8 cellular contexts compared by ENCODE assay signal in genomic region chr1:151888972-151889570, GRCh38. TPM values are rescaled to one million over a fixed set of nuclear protein-coding genes. Genes with fewer than 3 reads are reported as not detected.
DNase-seq lines count a peak whose midpoint lies in the region; ATAC-seq and TF ChIP-seq lines count a peak whose summit lies in the region.

No MANE protein-coding gene starts in this region.

- H3K36me3 Mint-ChIP-seq in activated naive CD8-positive, alpha-beta T cell treated with anti-CD3 and anti-CD28 coated beads, Interleukin-2, amount 10 ng/mL, durations not matched to agents 7 days and 5 days, result peaks cover 51% of the 10 kb centered on the region
- H3K36me3 Mint-ChIP-seq in memory B cell, result peaks cover 35% of the 10 kb centered on the region

- no peaks in the 10 kb centered on the region for H3K27me3 ChIP-seq in HL-60 (ENCODE audit: insufficient read depth, poor library complexity, severe bottlenecking)

- H3K4me1 Mint-ChIP-seq in activated naive CD8-positive, alpha-beta T cell treated with anti-CD3 and anti-CD28 coated beads, Interleukin-2, amount 10 ng/mL, durations not matched to agents 7 days and 5 days, result peaks cover 13% of the 10 kb centered on the region
- H3K4me1 Mint-ChIP-seq in memory B cell, result peaks cover 3% of the 10 kb centered on the region

- no peak overlapping the region for H3K4me3 ChIP-seq in HL-60 (replicated peaks; ENCODE audit: insufficient read depth, low read length)

- H3K27ac Mint-ChIP-seq in activated naive CD8-positive, alpha-beta T cell treated with anti-CD3 and anti-CD28 coated beads, Interleukin-2, amount 10 ng/mL, durations not matched to agents 7 days and 5 days, result no peak overlapping the region
- H3K27ac Mint-ChIP-seq in memory B cell, result no peak overlapping the region

- H3K4me3 Mint-ChIP-seq in activated naive CD8-positive, alpha-beta T cell treated with anti-CD3 and anti-CD28 coated beads, Interleukin-2, amount 10 ng/mL, durations not matched to agents 7 days and 5 days, result no peak overlapping the region
- no peak overlapping the region for H3K4me3 Mint-ChIP-seq in memory B cell

- POLR2A ChIA-PET in activated naive CD8-positive, alpha-beta T cell treated with anti-CD3 and anti-CD28 coated beads, Interleukin-2, amount 10 ng/mL, durations not matched to agents 7 days and 5 days (lab: Charles Lee), result no interaction called here

- DNase-seq in NCI-H1092 treated with DMSO at 0.1 percent for 48 hours (lab: John Stamatoyannopoulos, UW), result peak; percentile 14
- no peak for DNase-seq in NCI-H1092 (lab: John Stamatoyannopoulos, UW)
- DNase-seq in HL-60 (ENCODE audit: low read depth in 1 of 2, low spot score in 1 of 2), result no peak
- no peak for DNase-seq in activated naive CD8-positive, alpha-beta T cell treated with anti-CD3 and anti-CD28 coated beads, Interleukin-2, amount 10 ng/mL, durations not matched to agents 7 days and 5 days
- no peak for DNase-seq in memory B cell (ENCODE audit: low spot score in 2 of 2)
- DNase-seq in substantia nigra (lab: John Stamatoyannopoulos, UW), result no peak

- peak; percentile 47 for ATAC-seq in activated naive CD8-positive, alpha-beta T cell treated with anti-CD3 and anti-CD28 coated beads, Interleukin-2, amount 10 ng/mL, durations not matched to agents 7 days and 5 days (ENCODE audit: low read depth)
- ATAC-seq in memory B cell (ENCODE audit: low read depth) (peak; percentile 42), GM18873 (IDR thresholded peaks at IDR 0.05; ENCODE audit: low FRiP score, unreplicated experiment) (no peak), HG02973 (IDR thresholded peaks at IDR 0.05; ENCODE audit: unreplicated experiment) (no peak)

- TF ChIP-seq CTCF in HL-60 (IDR thresholded peaks at IDR 0.05; ENCODE audit: insufficient read depth, low read length), result peak; percentile 6

- H3K27me3 Mint-ChIP-seq in activated naive CD8-positive, alpha-beta T cell treated with anti-CD3 and anti-CD28 coated beads, Interleukin-2, amount 10 ng/mL, durations not matched to agents 7 days and 5 days, result no peaks in the 10 kb centered on the region
- H3K27me3 Mint-ChIP-seq in memory B cell, result no peaks in the 10 kb centered on the region

- no peak overlapping the region for H3K27ac ChIP-seq in HL-60 (replicated peaks)
- no peak overlapping the region for H3K27ac ChIP-seq in substantia nigra (ENCODE audit: low read depth, low read length, poor library complexity, severe bottlenecking)

- H3K9me3 Mint-ChIP-seq in activated naive CD8-positive, alpha-beta T cell treated with anti-CD3 and anti-CD28 coated beads, Interleukin-2, amount 10 ng/mL, durations not matched to agents 7 days and 5 days, result no peaks in the 10 kb centered on the region
- H3K9me3 Mint-ChIP-seq in memory B cell, result no peaks in the 10 kb centered on the region

RNA-seq across cellular contexts. Expression of gene THEM4, which starts 20.2 kb away (rescaled TPM):
- 10 to 100 TPM; 46.6 to 49.7 TPM for total RNA-seq in activated naive CD8-positive, alpha-beta T cell treated with anti-CD3 and anti-CD28 coated beads, Interleukin-2, amount 10 ng/mL, durations not matched to agents 7 days and 5 days

RNA-seq across cellular contexts. Expression of gene THEM5, which starts 35.6 kb away (rescaled TPM):
- total RNA-seq in activated naive CD8-positive, alpha-beta T cell treated with anti-CD3 and anti-CD28 coated beads, Interleukin-2, amount 10 ng/mL, durations not matched to agents 7 days and 5 days, result not detected

RNA-seq across cellular contexts. Expression of gene C2CD4D, which starts 49.5 kb away (rescaled TPM):
- under 1 TPM in 1 of 2 experiments, not detected in 1; 0.17 TPM for total RNA-seq in activated naive CD8-positive, alpha-beta T cell treated with anti-CD3 and anti-CD28 coated beads, Interleukin-2, amount 10 ng/mL, durations not matched to agents 7 days and 5 days

RNA-seq across cellular contexts. Expression of gene RORC, which starts 57.5 kb away (rescaled TPM):
- total RNA-seq in activated naive CD8-positive, alpha-beta T cell treated with anti-CD3 and anti-CD28 coated beads, Interleukin-2, amount 10 ng/mL, durations not matched to agents 7 days and 5 days, result 1 to 10 TPM; 1.2 to 1.4 TPM

Comparison
In these comparisons a context has a peak if more than half of its experiments do, and no peak if none do; other contexts are left out.
1. ATAC-seq: peak in activated naive CD8-positive, alpha-beta T cell treated with anti-CD3 and anti-CD28 coated beads, Interleukin-2, amount 10 ng/mL, durations not matched to agents 7 days and 5 days (single experiment) and memory B cell (single experiment); none in GM18873 (single experiment) and HG02973 (single experiment).